Comparison of ENCODE assay signal across 16 cellular contexts in the genomic region with DNA sequence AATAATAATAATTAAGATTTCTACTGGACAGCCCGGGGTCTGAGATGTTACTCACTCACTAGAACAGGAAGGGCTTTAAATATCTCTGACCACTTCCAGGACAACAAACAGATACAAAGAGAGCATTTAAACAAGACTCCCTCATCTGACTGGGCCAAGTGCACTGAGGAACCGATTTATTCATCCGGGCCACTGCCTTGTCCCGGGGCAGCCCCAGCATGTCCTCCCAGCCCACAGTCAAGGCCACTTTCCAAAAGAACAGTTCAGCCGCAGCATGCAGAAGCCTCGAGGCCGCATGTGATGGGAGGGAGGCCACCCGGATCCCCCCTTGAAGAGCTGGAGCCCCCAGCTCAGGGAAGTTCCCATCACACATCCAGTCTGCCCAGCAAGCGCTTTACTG. TPM values are rescaled to one million over a fixed set of nuclear protein-coding genes. Genes with fewer than 3 reads are reported as not detected.
DNase-seq lines count a peak whose midpoint lies in the region; ATAC-seq and TF ChIP-seq lines count a peak whose summit lies in the region.
"Had no signal": no experiment of that assay in that cellular context is flagged by ENCODE, and none has a peak within 500 bp of the region (broad histone marks: within the 10 kb centered on the region; RNA-seq: fewer than 3 reads in every experiment).

No MANE protein-coding gene starts in this region.

- no peak overlapping the region for H3K4me3 Mint-ChIP-seq in activated T-helper 17 cell treated with anti-CD3 and anti-CD28 coated beads, Interleukin-2, amount 50 U/mL, for 72 hours
- no peak overlapping the region for H3K4me3 Mint-ChIP-seq in activated T-helper 1 cell treated with anti-CD3 and anti-CD28 coated beads, Interleukin-12 subunit alpha, Interleukin-12 subunit beta, Interleukin-2, Interleukin-4 antibody, amounts not matched to agents 30 ng/mL and 10 ng/mL and 1 ng/mL, durations not matched to agents 14 hours and 24 hours and 36 hours
- H3K4me3 Mint-ChIP-seq: activated CD4-positive, alpha-beta T cell treated with anti-CD3 and anti-CD28 coated beads, Interleukin-2, amount 10 ng/mL, durations not matched to agents 7 days and 5 days; activated T-cell treated with anti-CD3 and anti-CD28 coated beads, Interleukin-2, amount 50 U/mL, for 24 hours; T-helper 2 cell treated with Interferon-gamma antibody and Interleukin-4, amounts not matched to agents 5 μg/mL and 100 μg/mL, for 36 hours had no signal

- H3K4me1 Mint-ChIP-seq in activated T-helper 17 cell treated with anti-CD3 and anti-CD28 coated beads, Interleukin-2, amount 50 U/mL, for 72 hours, result peaks cover 43% of the 10 kb centered on the region
- H3K4me1 Mint-ChIP-seq in activated T-helper 1 cell treated with anti-CD3 and anti-CD28 coated beads, Interleukin-12 subunit alpha, Interleukin-12 subunit beta, Interleukin-2, Interleukin-4 antibody, amounts not matched to agents 30 ng/mL and 10 ng/mL and 1 ng/mL, durations not matched to agents 14 hours and 24 hours and 36 hours (ENCODE audit: low read depth), result peaks cover 44% of the 10 kb centered on the region

- H3K4me3 ChIP-seq in DOHH2 (ENCODE audit: low read length), result no peak overlapping the region
- H3K4me3 ChIP-seq: suprapubic skin had no signal

- peak; percentile 76 for DNase-seq in hepatic stellate cell (ENCODE audit: low spot score)
- no peak for DNase-seq in sciatic nerve (ENCODE audit: low spot score)
- DNase-seq in stimulated activated CD4-positive, alpha-beta T cell treated with anti-CD3 and anti-CD28 coated beads, Interleukin-12 subunit alpha, Interleukin-12 subunit beta, amount 100 ng/mL, for 4 hours, result no peak
- no peak for DNase-seq in activated T-helper 1 cell treated with anti-CD3 and anti-CD28 coated beads, Interleukin-12 subunit alpha, Interleukin-12 subunit beta, Interleukin-2, Interleukin-4 antibody, amounts not matched to agents 30 ng/mL and 10 ng/mL and 1 ng/mL, durations not matched to agents 14 hours and 24 hours and 36 hours (ENCODE audit: low spot score)
- DNase-seq: activated CD4-positive, alpha-beta T cell treated with anti-CD3 and anti-CD28 coated beads, Interleukin-2, amount 10 ng/mL, durations not matched to agents 7 days and 5 days; activated T-cell treated with anti-CD3 and anti-CD28 coated beads, Interleukin-2, amount 50 U/mL, for 24 hours; AML-193; DMS79; NCI-H1930; NCI-H774 had no signal

- peak overlapping the region; percentile 70 for H3K27ac Mint-ChIP-seq in activated T-helper 17 cell treated with anti-CD3 and anti-CD28 coated beads, Interleukin-2, amount 50 U/mL, for 72 hours
- no peak overlapping the region for H3K27ac Mint-ChIP-seq in activated T-helper 1 cell treated with anti-CD3 and anti-CD28 coated beads, Interleukin-12 subunit alpha, Interleukin-12 subunit beta, Interleukin-2, Interleukin-4 antibody, amounts not matched to agents 30 ng/mL and 10 ng/mL and 1 ng/mL, durations not matched to agents 14 hours and 24 hours and 36 hours
- H3K27ac Mint-ChIP-seq: activated CD4-positive, alpha-beta T cell treated with anti-CD3 and anti-CD28 coated beads, Interleukin-2, amount 10 ng/mL, durations not matched to agents 7 days and 5 days; T-helper 2 cell treated with Interferon-gamma antibody and Interleukin-4, amounts not matched to agents 5 μg/mL and 100 μg/mL, for 36 hours had no signal

- peaks cover 17% of the 10 kb centered on the region for H3K36me3 ChIP-seq in DOHH2 (ENCODE audit: control insufficient read depth, low read length)

- H3K9me3 Mint-ChIP-seq in activated T-helper 17 cell treated with anti-CD3 and anti-CD28 coated beads, Interleukin-2, amount 50 U/mL, for 72 hours, result no peaks in the 10 kb centered on the region
- H3K9me3 Mint-ChIP-seq in activated T-helper 1 cell treated with anti-CD3 and anti-CD28 coated beads, Interleukin-12 subunit alpha, Interleukin-12 subunit beta, Interleukin-2, Interleukin-4 antibody, amounts not matched to agents 30 ng/mL and 10 ng/mL and 1 ng/mL, durations not matched to agents 14 hours and 24 hours and 36 hours, result no peaks in the 10 kb centered on the region
- H3K9me3 Mint-ChIP-seq: activated CD4-positive, alpha-beta T cell treated with anti-CD3 and anti-CD28 coated beads, Interleukin-2, amount 10 ng/mL, durations not matched to agents 7 days and 5 days; activated T-cell treated with anti-CD3 and anti-CD28 coated beads, Interleukin-2, amount 50 U/mL, for 24 hours; T-helper 2 cell treated with Interferon-gamma antibody and Interleukin-4, amounts not matched to agents 5 μg/mL and 100 μg/mL, for 36 hours had no signal

- peaks cover 23% of the 10 kb centered on the region for H4K20me1 ChIP-seq in DOHH2 (ENCODE audit: control insufficient read depth, insufficient read depth, low read depth, low read length)

- peaks cover 91% of the 10 kb centered on the region for H3K79me2 ChIP-seq in DOHH2 (ENCODE audit: control insufficient read depth, low read length)

- peak overlapping the region; percentile 16; the same call in 1 of the 2 replicates for H3K4me2 ChIP-seq in DOHH2 (ENCODE audit: low read length)

- no peaks in the 10 kb centered on the region for H3K9me3 ChIP-seq in DOHH2 (ENCODE audit: control insufficient read depth, insufficient read depth, low read length)
- H3K9me3 ChIP-seq: suprapubic skin had no signal

- H3K27me3 Mint-ChIP-seq in activated T-helper 17 cell treated with anti-CD3 and anti-CD28 coated beads, Interleukin-2, amount 50 U/mL, for 72 hours, result no peaks in the 10 kb centered on the region
- H3K27me3 Mint-ChIP-seq in activated T-helper 1 cell treated with anti-CD3 and anti-CD28 coated beads, Interleukin-12 subunit alpha, Interleukin-12 subunit beta, Interleukin-2, Interleukin-4 antibody, amounts not matched to agents 30 ng/mL and 10 ng/mL and 1 ng/mL, durations not matched to agents 14 hours and 24 hours and 36 hours (ENCODE audit: insufficient read depth), result no peaks in the 10 kb centered on the region
- H3K27me3 Mint-ChIP-seq: activated CD4-positive, alpha-beta T cell treated with anti-CD3 and anti-CD28 coated beads, Interleukin-2, amount 10 ng/mL, durations not matched to agents 7 days and 5 days; activated T-cell treated with anti-CD3 and anti-CD28 coated beads, Interleukin-2, amount 50 U/mL, for 24 hours had no signal

- intact Hi-C loops in sciatic nerve (cut with DNase I), result no loop called here
- intact Hi-C loops in activated T-helper 1 cell treated with anti-CD3 and anti-CD28 coated beads, Interleukin-12 subunit alpha, Interleukin-12 subunit beta, Interleukin-2, Interleukin-4 antibody, amounts not matched to agents 30 ng/mL and 10 ng/mL and 1 ng/mL, durations not matched to agents 14 hours and 24 hours and 36 hours (cut with micrococcal nuclease), result no loop called here

- H3K4me1 ChIP-seq in DOHH2 (ENCODE audit: control insufficient read depth, low read length), result peaks cover 46% of the 10 kb centered on the region

- H3F3A ChIP-seq in DOHH2 (ENCODE audit: control insufficient read depth, insufficient read depth), result no peaks in the 10 kb centered on the region

- H3K27ac ChIP-seq in DOHH2 (ENCODE audit: low read depth, low read length), result no peak overlapping the region
- H3K27ac ChIP-seq: suprapubic skin had no signal

- no peak for ATAC-seq in activated T-helper 17 cell treated with anti-CD3 and anti-CD28 coated beads, Interleukin-2, amount 50 U/mL, for 72 hours (replicated peaks)
- ATAC-seq in sciatic nerve, result peak; percentile 86
- ATAC-seq in GM21576 (IDR thresholded peaks at IDR 0.05; ENCODE audit: unreplicated experiment), result no peak
- no peak for ATAC-seq in HG03108 (IDR thresholded peaks at IDR 0.05; ENCODE audit: unreplicated experiment)

- no peaks in the 10 kb centered on the region for H3K27me3 ChIP-seq in DOHH2 (ENCODE audit: control insufficient read depth, low read length)
- H3K27me3 ChIP-seq: suprapubic skin had no signal

- no peak for TF ChIP-seq CTCF in DOHH2 (IDR thresholded peaks at IDR 0.05; ENCODE audit: low read depth, low read length, poor library complexity, severe bottlenecking)

- H3K9me2 ChIP-seq in DOHH2 (replicated peaks; ENCODE audit: control insufficient read depth, low read length), result no peaks in the 10 kb centered on the region

- H3K36me3 Mint-ChIP-seq in activated T-helper 17 cell treated with anti-CD3 and anti-CD28 coated beads, Interleukin-2, amount 50 U/mL, for 72 hours (ENCODE audit: low read depth), result peaks cover 22% of the 10 kb centered on the region
- H3K36me3 Mint-ChIP-seq in activated T-helper 1 cell treated with anti-CD3 and anti-CD28 coated beads, Interleukin-12 subunit alpha, Interleukin-12 subunit beta, Interleukin-2, Interleukin-4 antibody, amounts not matched to agents 30 ng/mL and 10 ng/mL and 1 ng/mL, durations not matched to agents 14 hours and 24 hours and 36 hours (ENCODE audit: low read depth), result peaks cover 11% of the 10 kb centered on the region

RNA-seq across cellular contexts. Expression of gene MLLT1, which starts 30.5 kb away (rescaled TPM):
- 10 to 100 TPM; 31.3 to 51.8 TPM for total RNA-seq in activated T-helper 17 cell treated with anti-CD3 and anti-CD28 coated beads, Interleukin-2, amount 50 U/mL, for 72 hours
- 72.5 TPM for total RNA-seq in sciatic nerve
- 71.6 and 77.4 TPM in 2 replicates for total RNA-seq in activated T-helper 1 cell treated with anti-CD3 and anti-CD28 coated beads, Interleukin-12 subunit alpha, Interleukin-12 subunit beta, Interleukin-2, Interleukin-4 antibody, amounts not matched to agents 30 ng/mL and 10 ng/mL and 1 ng/mL, durations not matched to agents 14 hours and 24 hours and 36 hours
